In the genomic region with DNA sequence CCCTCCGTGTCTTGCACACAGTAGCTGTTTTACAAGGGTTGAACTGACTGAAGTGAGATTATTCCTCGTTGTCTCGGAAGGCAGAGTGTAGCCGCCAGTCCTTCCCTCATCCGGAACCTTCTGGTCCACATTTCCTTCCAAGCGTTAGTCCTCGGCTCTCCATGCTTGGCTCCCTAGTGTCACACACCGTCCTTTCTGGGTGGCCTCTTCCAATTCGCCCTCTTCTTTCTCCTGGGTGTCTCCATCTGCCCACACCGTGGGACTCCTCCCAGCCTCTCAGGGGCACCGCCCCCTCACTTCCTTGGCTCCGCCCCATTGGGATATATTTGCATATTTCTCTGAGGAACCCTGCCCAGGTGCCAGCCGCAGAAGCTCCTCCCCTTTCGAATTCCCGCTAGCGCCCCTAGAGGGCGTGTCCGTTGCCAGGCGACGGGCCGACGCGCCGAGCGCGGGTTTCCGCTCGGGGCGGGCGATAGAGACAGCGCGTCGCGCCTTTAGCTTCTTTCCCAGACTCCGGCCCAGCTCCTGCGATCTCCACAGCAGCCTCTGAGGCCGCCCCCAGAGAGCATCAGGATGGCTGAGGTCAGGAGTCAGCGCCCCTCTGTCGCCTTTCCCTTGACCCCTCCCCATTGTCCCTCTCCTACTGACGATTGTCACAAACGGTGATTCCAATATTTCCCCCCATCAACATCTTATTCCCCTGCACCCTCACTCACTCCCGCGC, we compare ENCODE assay signal across 8 cellular contexts. TPM values are rescaled to one million over a fixed set of nuclear protein-coding genes. Genes with fewer than 3 reads are reported as not detected.
A peak's percentile ranks its signal among the peaks of the same experiment; 100 is the strongest.
DNase-seq lines count a peak whose midpoint lies in the region; ATAC-seq, FAIRE-seq and TF ChIP-seq lines count a peak whose summit lies in the region.

A gene with protein sequence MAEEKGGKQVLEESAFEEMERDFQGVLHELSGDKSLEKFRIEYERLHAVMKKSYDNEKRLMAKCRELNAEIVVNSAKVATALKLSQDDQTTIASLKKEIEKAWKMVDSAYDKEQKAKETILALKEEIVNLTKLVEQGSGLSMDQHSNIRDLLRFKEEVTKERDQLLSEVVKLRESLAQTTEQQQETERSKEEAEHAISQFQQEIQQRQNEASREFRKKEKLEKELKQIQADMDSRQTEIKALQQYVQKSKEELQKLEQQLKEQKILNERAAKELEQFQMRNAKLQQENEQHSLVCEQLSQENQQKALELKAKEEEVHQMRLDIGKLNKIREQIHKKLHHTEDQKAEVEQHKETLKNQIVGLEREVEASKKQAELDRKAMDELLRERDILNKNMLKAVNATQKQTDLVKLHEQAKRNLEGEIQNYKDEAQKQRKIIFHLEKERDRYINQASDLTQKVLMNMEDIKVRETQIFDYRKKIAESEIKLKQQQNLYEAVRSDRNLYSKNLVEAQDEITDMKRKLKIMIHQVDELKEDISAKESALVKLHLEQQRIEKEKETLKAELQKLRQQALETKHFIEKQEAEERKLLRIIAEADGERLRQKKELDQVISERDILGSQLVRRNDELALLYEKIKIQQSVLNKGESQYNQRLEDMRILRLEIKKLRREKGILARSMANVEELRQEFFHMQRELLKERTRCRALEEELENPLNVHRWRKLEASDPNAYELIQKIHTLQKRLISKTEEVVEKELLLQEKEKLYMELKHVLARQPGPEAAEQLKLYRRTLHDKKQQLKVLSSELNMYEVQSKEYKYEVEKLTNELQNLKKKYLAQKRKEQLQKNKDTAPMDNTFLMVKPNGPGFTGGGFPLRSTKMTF (plus strand): TSS at position 509 of the 724 bp plus-strand sequence. CDS start 65 bp downstream, at position 574.

- in situ Hi-C loops in HepG2 (cut with HindIII; ENCODE audit: extremely low pct_ligation_motif_present, low pct_unique_long_range_greater_than_20kb), result loop anchor here (10.0 kb wide), 1 partner anchor 309 kb away; no protein-coding TSS in a partner anchor

- TF ChIP-seq RAD21 in HepG2 (CRISPR knock-in tag; IDR thresholded peaks at IDR 0.05), result 0 out of 2 replicates have a peak, but pooled peaks have one; percentile 16

- peak within 1 kb of the TSS; percentile 30 for H3K27ac Mint-ChIP-seq in activated CD4-positive, alpha-beta T cell treated with anti-CD3 and anti-CD28 coated beads for 36 hours

- ATAC-seq in HG03342 (IDR thresholded peaks at IDR 0.05; ENCODE audit: unreplicated experiment), result peak; percentile 46
- ATAC-seq in activated CD4-positive, alpha-beta T cell treated with anti-CD3 and anti-CD28 coated beads for 36 hours, result peak; percentile 77
- ATAC-seq in HepG2, result peak; percentile 62

- H3K9me3 Mint-ChIP-seq in activated CD4-positive, alpha-beta T cell treated with anti-CD3 and anti-CD28 coated beads for 36 hours (ENCODE audit: low read depth), result no peaks in the 10 kb centered on the region

- H3K4me1 ChIP-seq in colonic mucosa (no peaks in the 10 kb centered on the region), HepG2 (ENCODE audit: insufficient read depth, low read length) (peaks cover 28% of the 10 kb centered on the region)

- TF ChIP-seq EP300 in HepG2 (IDR thresholded peaks at IDR 0.05; ENCODE audit: low read depth in 2 of 2, low read length in 2 of 2) (no peak), HepG2 (CRISPR knock-in tag; IDR thresholded peaks at IDR 0.05; ENCODE audit: borderline replicate concordance) (no peak)

- H3K4me3 ChIP-seq in AG10803 (ENCODE audit: low read length) (peak within 1 kb of the TSS; percentile 66), colonic mucosa (peak within 1 kb of the TSS; percentile 37), HepG2 (replicated peaks in 1 of 3; ENCODE audit: insufficient read depth in 1 of 3, low read depth in 2 of 3, low read length in 3 of 3) (peak within 1 kb of the TSS in 1 of 3 experiments; percentile 17; a peak in 1 of 6 replicates)

- peak within 1 kb of the TSS; percentile 56 for H3K4me2 ChIP-seq in HepG2 (ENCODE audit: low read depth, low read length)

- H3K9me3 ChIP-seq in colonic mucosa (no peaks in the 10 kb centered on the region), HepG2 (ENCODE audit: low read length) (no peaks in the 10 kb centered on the region)

- H3K27ac ChIP-seq in colonic mucosa, result no peak within 1 kb of the TSS
- no peak within 1 kb of the TSS for H3K27ac ChIP-seq in HepG2 (ENCODE audit: extremely low read length, insufficient read depth, low read length)

- FAIRE-seq in HepG2 (lab: Jason Lieb, UNC), result no peak

- BruUV-seq in HepG2 (replicated peaks; lab: Mats Ljungman, UMichigan), result no TSS peak

- H3K36me3 ChIP-seq in colonic mucosa, result no peaks in the 10 kb centered on the region
- no peaks in the 10 kb centered on the region for H3K36me3 ChIP-seq in HepG2 (replicated peaks in 1 of 2; ENCODE audit: control insufficient read depth in 1 of 2, insufficient read depth in 2 of 2, low read length in 2 of 2)

- peak within 1 kb of the TSS; percentile 11 for H3K4me3 Mint-ChIP-seq in activated CD4-positive, alpha-beta T cell treated with anti-CD3 and anti-CD28 coated beads for 36 hours

- intact Hi-C loops in activated CD4-positive, alpha-beta T cell treated with anti-CD3 and anti-CD28 coated beads for 36 hours (cut with DNase I, micrococcal nuclease), result loop anchor here (1.0 to 5.0 kb wide), 6 partner anchors 15 to 436 kb away; a partner anchor contains a TSS
- intact Hi-C loops in colonic mucosa (cut with DNase I) (loop anchor here (5.0 kb wide), 1 partner anchor 61 kb away; no protein-coding TSS in a partner anchor), HepG2 (cut with micrococcal nuclease; ENCODE audit: unreplicated experiment) (no loop called here)

- no peak within 1 kb of the TSS for H2AFZ ChIP-seq in HepG2 (ENCODE audit: low read length)

- H4K20me1 ChIP-seq in HepG2 (ENCODE audit: insufficient read depth, low read length), result no peaks in the 10 kb centered on the region

- H3K27me3 Mint-ChIP-seq in activated CD4-positive, alpha-beta T cell treated with anti-CD3 and anti-CD28 coated beads for 36 hours, result no peaks in the 10 kb centered on the region

- DNase-seq in AG10803 (ENCODE audit: low read depth) (peak; percentile 67), GM19238 (ENCODE audit: insufficient read length, low spot score) (peak; percentile 57), NCI-H345 (lab: John Stamatoyannopoulos, UW) (peak; percentile 93), colonic mucosa (peak; percentile 97), HepG2 (ENCODE audit: low spot score) (peak; percentile 45)
- peak; percentile 94 for DNase-seq in activated CD4-positive, alpha-beta T cell treated with anti-CD3 and anti-CD28 coated beads for 36 hours
- DNase-seq in stimulated activated CD4-positive, alpha-beta T cell treated with anti-CD3 and anti-CD28 coated beads, Interleukin-4, amount 100 ng/mL, for 24 hours, result peak; percentile 89

- WGBS in HepG2 (ENCODE audit: low lambda C conversion rate), result 25% methylated on average over 42 of the region's 43 CpGs

- H3K4me1 Mint-ChIP-seq in activated CD4-positive, alpha-beta T cell treated with anti-CD3 and anti-CD28 coated beads for 36 hours, result no peaks in the 10 kb centered on the region

- H3K79me2 ChIP-seq in HepG2 (ENCODE audit: insufficient read depth, low read length), result no peaks in the 10 kb centered on the region

- POLR2A ChIA-PET in activated CD4-positive, alpha-beta T cell treated with anti-CD3 and anti-CD28 coated beads for 36 hours (lab: Charles Lee), result interaction anchor here (0.8 to 1.1 kb wide), 2 partner anchors 61 to 232 kb away, joined by 4 read pairs; a partner anchor contains a TSS
- POLR2A ChIA-PET in HepG2 (lab: Yijun Ruan, JAX), result no interaction called here

- CTCF ChIA-PET in activated CD4-positive, alpha-beta T cell treated with anti-CD3 and anti-CD28 coated beads for 36 hours (lab: Charles Lee), result interaction anchor here (0.7 to 6.4 kb wide), 14 partner anchors 8 to 94 kb away, joined by 3 to 78 read pairs (median 4); a partner anchor contains a TSS
- CTCF ChIA-PET in HepG2 (lab: Yijun Ruan, JAX; ENCODE audit: low intra/inter-chr PET ratio, low total read pairs), result interaction anchor here (1.3 to 2.1 kb wide), 2 partner anchors 48 to 62 kb away, joined by 5 to 7 read pairs; no protein-coding TSS in a partner anchor

- H3K27me3 ChIP-seq in colonic mucosa (no peaks in the 10 kb centered on the region), HepG2 (ENCODE audit: control insufficient read depth in 1 of 2, insufficient read depth in 2 of 2, low read length in 2 of 2) (peaks cover 0 to 22% of the 10 kb centered on the region in 2 experiments; a peak in 3 of 5 replicates)

- no peak for TF ChIP-seq POLR2A in HepG2 (IDR thresholded peaks at IDR 0.05; ENCODE audit: insufficient read depth in 1 of 2, low read depth in 2 of 2, low read length in 2 of 2)

- H3K9ac ChIP-seq in colonic mucosa (ENCODE audit: low read depth in 2 of 2, low read length in 2 of 2), result peak within 1 kb of the TSS in 1 of 2 donors; percentile 21
- no peak within 1 kb of the TSS for H3K9ac ChIP-seq in HepG2 (ENCODE audit: insufficient read depth, low read depth, low read length)

- H3K36me3 Mint-ChIP-seq in activated CD4-positive, alpha-beta T cell treated with anti-CD3 and anti-CD28 coated beads for 36 hours (ENCODE audit: low read depth), result no peaks in the 10 kb centered on the region

- TF ChIP-seq CTCF in AG10803 (conservative IDR thresholded peaks at IDR 0.05; ENCODE audit: low read length), result peak; percentile 53
- peak; percentile 43 for TF ChIP-seq CTCF in colonic mucosa (IDR thresholded peaks at IDR 0.05)
- peak; percentile 73 for TF ChIP-seq CTCF in HepG2 (CRISPR knock-in tag; IDR thresholded peaks at IDR 0.05)

RNA-seq across cellular contexts. Expression of the gene that starts here (rescaled TPM):
- total RNA-seq in activated CD4-positive, alpha-beta T cell treated with anti-CD3 and anti-CD28 coated beads for 36 hours, result under 1 TPM; 0.60 to 0.64 TPM
- under 1 TPM in 1 of 2 donors, not detected in 1; 0.11 TPM for total RNA-seq in colonic mucosa
- not detected in 2 replicates for total RNA-seq in HepG2 (2016; rRNA removed; fragmentation: Illumina TruSeq; extraction: Trizol)
- not detected in 2 replicates for total RNA-seq in HepG2 (2016; cell fraction: cytosol; rRNA removed; fragmentation: Illumina TruSeq; extraction: Trizol; ENCODE audit: low read depth)
- total RNA-seq in HepG2 (2016; cell fraction: insoluble cytoplasmic fraction; rRNA removed; fragmentation: Illumina TruSeq; extraction: Trizol), result not detected in 2 replicates
- total RNA-seq in HepG2 (2016; cell fraction: membrane; rRNA removed; fragmentation: Illumina TruSeq; extraction: Trizol), result not detected in 2 replicates
- not detected in 2 replicates for total RNA-seq in HepG2 (2016; cell fraction: nucleus; rRNA removed; fragmentation: Illumina TruSeq; extraction: Trizol)
- polyA plus RNA-seq in HepG2 (2011; rRNA removed), result 0.03 TPM in 2 replicates
- not detected in 2 replicates for polyA plus RNA-seq in HepG2 (2011; cell fraction: cytosol; rRNA removed)
- 0.12 and 0.19 TPM in 2 replicates for polyA plus RNA-seq in HepG2 (2011; cell fraction: nucleus; rRNA removed)
- polyA plus RNA-seq in HepG2 (2012), result 0.09 TPM in 1 of 2 replicates, not detected in the other
- polyA plus RNA-seq in HepG2 (2016; cell fraction: cytosol; fragmentation: Illumina TruSeq; extraction: Trizol; ENCODE audit: low read depth), result not detected in 2 replicates
- polyA plus RNA-seq in HepG2 (2016; cell fraction: insoluble cytoplasmic fraction; fragmentation: Illumina TruSeq; extraction: Trizol; ENCODE audit: low read depth), result not detected in 2 replicates
- polyA plus RNA-seq in HepG2 (2016; cell fraction: membrane; fragmentation: Illumina TruSeq; extraction: Trizol; ENCODE audit: low read depth), result not detected in 2 replicates
- polyA plus RNA-seq in HepG2 (2016; cell fraction: nucleus; fragmentation: Illumina TruSeq; extraction: Trizol; ENCODE audit: insufficient read depth, low read depth), result not detected in 2 replicates
- not detected in 2 replicates for polyA minus RNA-seq in HepG2 (2011; rRNA and poly(A)+ RNA removed; ENCODE audit: low replicate concordance)
- polyA minus RNA-seq in HepG2 (2011; cell fraction: cytosol; rRNA and poly(A)+ RNA removed), result not detected in 2 replicates
- polyA minus RNA-seq in HepG2 (2011; cell fraction: nucleus; rRNA and poly(A)+ RNA removed), result 0.13 TPM in 1 of 2 replicates, not detected in the other

Comparison
In these comparisons a context has a peak if more than half of its experiments do, and no peak if none do; other contexts are left out.
1. Peak in DNase-seq and ATAC-seq in activated CD4-positive, alpha-beta T cell treated with anti-CD3 and anti-CD28 coated beads for 36 hours; RNA of the gene not detected or under 1 TPM.
2. Peak in DNase-seq and H3K4me3 ChIP-seq in colonic mucosa; RNA of the gene not detected or under 1 TPM.
3. Peak in DNase-seq, ATAC-seq and H3K4me2 ChIP-seq in HepG2; RNA of the gene not detected or under 1 TPM.
4. DNase-seq: peak in every context shown above with its lines; median percentile 97 in colonic mucosa; 94 in activated CD4-positive, alpha-beta T cell treated with anti-CD3 and anti-CD28 coated beads for 36 hours; 93 in NCI-H345; 89 in stimulated activated CD4-positive, alpha-beta T cell treated with anti-CD3 and anti-CD28 coated beads, Interleukin-4, amount 100 ng/mL, for 24 hours; 67 in AG10803; 57 in GM19238; 45 in HepG2.